Comparison of ENCODE assay signal across 15 cellular contexts in genomic region chr2:229206548-229206947, GRCh38.
"Had no signal": no experiment of that assay in that cellular context is flagged by ENCODE, and none has a peak within 500 bp of the region (broad histone marks: within the 10 kb centered on the region; RNA-seq: fewer than 3 reads in every experiment).

No MANE protein-coding gene starts in this region.

- H3K9me3 ChIP-seq: left lung had no signal

- H3K27ac Mint-ChIP-seq: activated CD4-positive, alpha-beta memory T cell treated with anti-CD3 and anti-CD28 coated beads, Interleukin-2, amount 10 ng/mL, durations not matched to agents 7 days and 5 days; memory B cell; natural killer cell treated with Interleukin-12 subunit alpha and Interleukin-12 subunit beta and Interleukin-15 and Interleukin-18, amount 100 ng/mL, for 72 hours; progenitor cell of endocrine pancreas; T-helper 2 cell treated with Interferon-gamma antibody and Interleukin-4, amounts not matched to agents 5 μg/mL and 100 μg/mL, for 36 hours had no signal

- H3K4me1 ChIP-seq: esophagus muscularis mucosa, left lung, spleen had no signal

- H3K36me3 ChIP-seq: ascending aorta, esophagus muscularis mucosa, left lung, spleen had no signal

- H3K4me1 Mint-ChIP-seq: activated CD4-positive, alpha-beta memory T cell treated with anti-CD3 and anti-CD28 coated beads, Interleukin-2, amount 10 ng/mL, durations not matched to agents 7 days and 5 days; memory B cell had no signal

- H3K4me3 Mint-ChIP-seq: activated CD4-positive, alpha-beta memory T cell treated with anti-CD3 and anti-CD28 coated beads, Interleukin-2, amount 10 ng/mL, durations not matched to agents 7 days and 5 days; memory B cell; natural killer cell treated with Interleukin-12 subunit alpha and Interleukin-12 subunit beta and Interleukin-15 and Interleukin-18, amount 100 ng/mL, for 72 hours; T-helper 2 cell treated with Interferon-gamma antibody and Interleukin-4, amounts not matched to agents 5 μg/mL and 100 μg/mL, for 36 hours had no signal

- ATAC-seq: left lung; natural killer cell treated with Interleukin-12 subunit alpha and Interleukin-12 subunit beta and Interleukin-15 and Interleukin-18, amount 100 ng/mL, for 72 hours; sciatic nerve had no signal

- H3K27me3 Mint-ChIP-seq: activated CD4-positive, alpha-beta memory T cell treated with anti-CD3 and anti-CD28 coated beads, Interleukin-2, amount 10 ng/mL, durations not matched to agents 7 days and 5 days; natural killer cell treated with Interleukin-12 subunit alpha and Interleukin-12 subunit beta and Interleukin-15 and Interleukin-18, amount 100 ng/mL, for 72 hours; progenitor cell of endocrine pancreas had no signal

- H3K27me3 ChIP-seq: ascending aorta, esophagus muscularis mucosa, left lung, spleen had no signal

- H3K36me3 Mint-ChIP-seq: natural killer cell treated with Interleukin-12 subunit alpha and Interleukin-12 subunit beta and Interleukin-15 and Interleukin-18, amount 100 ng/mL, for 72 hours had no signal

- H3K27ac ChIP-seq: ascending aorta, esophagus muscularis mucosa, left lung, spleen had no signal

- H3K4me3 ChIP-seq: ascending aorta, esophagus muscularis mucosa, left lung, spleen had no signal

- H3K9me3 Mint-ChIP-seq: memory B cell had no signal

- DNase-seq: activated CD4-positive, alpha-beta memory T cell treated with anti-CD3 and anti-CD28 coated beads, Interleukin-2, amount 10 ng/mL, durations not matched to agents 7 days and 5 days; left lung; occipital lobe; spleen; stimulated activated CD4-positive, alpha-beta T cell treated with anti-CD3 and anti-CD28 coated beads, Interleukin-1b, Interleukin-23, amount 100 ng/mL, for 48 hours; stimulated activated naive CD4-positive, alpha-beta T cell; substantia nigra; trophoblast cell had no signal
